8 cellular contexts compared by ENCODE assay signal in genomic region chr11:130314749-130315285, GRCh38. TPM values are rescaled to one million over a fixed set of nuclear protein-coding genes. Genes with fewer than 3 reads are reported as not detected.
DNase-seq lines count a peak whose midpoint lies in the region; ATAC-seq and TF ChIP-seq lines count a peak whose summit lies in the region.

ZBTB44 (minus strand) TSS chr11:130314917; CDS start chr11:130261873, 53,044 bp downstream.

- TF ChIP-seq POLR2A in prostate gland (IDR thresholded peaks at IDR 0.05), result peak; percentile 66

- WGBS in prostate gland, result 2% methylated on average over 38 of the region's 43 CpGs

- H3K27me3 ChIP-seq in left ventricle myocardium inferior (ENCODE audit: low read depth) (no peaks in the 10 kb centered on the region), prostate gland (replicated peaks; ENCODE audit: insufficient read depth) (no peaks in the 10 kb centered on the region)

- TF ChIP-seq CTCF in GM12875 (IDR thresholded peaks at IDR 0.05; ENCODE audit: borderline replicate concordance, insufficient read depth, low read depth, low read length) (no peak), left ventricle myocardium inferior (IDR thresholded peaks at IDR 0.05; ENCODE audit: borderline replicate concordance) (no peak), prostate gland (IDR thresholded peaks at IDR 0.05) (no peak)

- H3K4me3 ChIP-seq in GM12875 (ENCODE audit: low read depth, low read length) (peak within 1 kb of the TSS; percentile 89), left ventricle myocardium inferior (peak within 1 kb of the TSS; percentile 96), prostate gland (peak within 1 kb of the TSS; percentile 80 to 87)

- H3K4me1 ChIP-seq in left ventricle myocardium inferior (peaks cover 50% of the 10 kb centered on the region), prostate gland (replicated peaks) (no peaks in the 10 kb centered on the region)

- peak; percentile 63 for ATAC-seq in HG02759 (IDR thresholded peaks at IDR 0.05; ENCODE audit: unreplicated experiment)

- H3K9me3 ChIP-seq in left ventricle myocardium inferior (replicated peaks) (no peaks in the 10 kb centered on the region), prostate gland (no peaks in the 10 kb centered on the region)

- intact Hi-C loops in T-helper 1 cell treated with Interleukin-12 subunit alpha and Interleukin-12 subunit beta and Interleukin-4 antibody, amounts not matched to agents 30 ng/mL and 1 ng/mL, for 36 hours (cut with micrococcal nuclease), result loop anchor here (1.0 to 10.0 kb wide), 14 partner anchors 25 to 1590 kb away; partner anchors contain the start of genes APLP2, NFRKB, PRDM10 and SNX19
- intact Hi-C loops in left ventricle myocardium inferior (cut with micrococcal nuclease), result no loop called here
- intact Hi-C loops in prostate gland (cut with DNase I), result loop anchor here (2.0 to 10.0 kb wide), 4 partner anchors 103 to 580 kb away; partner anchors contain the start of gene APLP2

- DNase-seq in NCI-H1436 (lab: John Stamatoyannopoulos, UW) (peak; percentile 91), amniotic stem cell (lab: John Stamatoyannopoulos, UW) (peak; percentile 76), left ventricle myocardium inferior (peak; percentile 91), prostate gland (ENCODE audit: low spot score) (peak; percentile 92), ureter (ENCODE audit: low spot score) (peak; percentile 94)

- H3K36me3 ChIP-seq in left ventricle myocardium inferior (no peaks in the 10 kb centered on the region), prostate gland (no peaks in the 10 kb centered on the region)

- H3K27ac ChIP-seq in left ventricle myocardium inferior (replicated peaks) (peak within 1 kb of the TSS; percentile 94), prostate gland (peak within 1 kb of the TSS; percentile 93 to 97)

RNA-seq across cellular contexts. Expression of gene ZBTB44, which starts in this region (rescaled TPM):
- total RNA-seq in T-helper 1 cell treated with Interleukin-12 subunit alpha and Interleukin-12 subunit beta and Interleukin-4 antibody, amounts not matched to agents 30 ng/mL and 1 ng/mL, for 36 hours, result 48.0 and 48.3 TPM in 2 replicates
- 40.5 TPM for total RNA-seq in left ventricle myocardium inferior
- total RNA-seq in prostate gland, result 10 to 100 TPM; 35.9 to 80.3 TPM
- total RNA-seq in ureter, result 62.3 TPM

Comparison
In these comparisons a context has a peak if more than half of its experiments do, and no peak if none do; other contexts are left out.
1. Peak in every context shown above with its lines: DNase-seq, ATAC-seq, H3K4me3 ChIP-seq and H3K27ac ChIP-seq.